Comparison of ENCODE assay signal across 13 cellular contexts in genomic region chr2:227598835-227599503, GRCh38. TPM values are rescaled to one million over a fixed set of nuclear protein-coding genes. Genes with fewer than 3 reads are reported as not detected.
"Had no signal": no experiment of that assay in that cellular context is flagged by ENCODE, and none has a peak within 500 bp of the region (broad histone marks: within the 10 kb centered on the region; RNA-seq: fewer than 3 reads in every experiment).

TSS of gene SCYGR2 (plus strand) at chr2:227598893. CDS start at chr2:227598893, 0 bp downstream.

RNA-seq across cellular contexts. Expression of gene SCYGR2, which starts in this region (rescaled TPM):
- total RNA-seq: activated CD4-positive, alpha-beta T cell treated with anti-CD3 and anti-CD28 coated beads for 36 hours; activated CD4-positive, alpha-beta T cell treated with anti-CD3 and anti-CD28 coated beads, Interleukin-2, amount 10 ng/mL, durations not matched to agents 7 days and 5 days; activated CD8-positive, alpha-beta T cell treated with anti-CD3 and anti-CD28 coated beads, Interleukin-2, amount 10 ng/mL, durations not matched to agents 7 days and 5 days; activated naive CD8-positive, alpha-beta T cell treated with anti-CD3 and anti-CD28 coated beads, Interleukin-2, amount 10 ng/mL, durations not matched to agents 7 days and 5 days; activated T-helper 2 cell treated with anti-CD3 and anti-CD28 coated beads, Interferon-gamma antibody, Interleukin-2, Interleukin-4, amounts not matched to agents 10 μg/mL and 5 μg/mL and 100 μg/mL, durations not matched to agents 14 hours and 24 hours and 36 hours; adrenal gland; bronchial epithelial cell; LHCN-M2; NCI-H460; OCI-LY7; Right ventricle myocardium superior; T-helper 1 cell treated with Interleukin-12 subunit alpha and Interleukin-12 subunit beta and Interleukin-4 antibody, amounts not matched to agents 30 ng/mL and 1 ng/mL, for 36 hours; T-helper 2 cell treated with Interferon-gamma antibody and Interleukin-4, amounts not matched to agents 100 ng/mL and 5 ng/mL, for 36 hours had no signal
- polyA plus RNA-seq: adrenal gland had no signal
